Comparison of ENCODE assay signal across 26 cellular contexts in the genomic region with DNA sequence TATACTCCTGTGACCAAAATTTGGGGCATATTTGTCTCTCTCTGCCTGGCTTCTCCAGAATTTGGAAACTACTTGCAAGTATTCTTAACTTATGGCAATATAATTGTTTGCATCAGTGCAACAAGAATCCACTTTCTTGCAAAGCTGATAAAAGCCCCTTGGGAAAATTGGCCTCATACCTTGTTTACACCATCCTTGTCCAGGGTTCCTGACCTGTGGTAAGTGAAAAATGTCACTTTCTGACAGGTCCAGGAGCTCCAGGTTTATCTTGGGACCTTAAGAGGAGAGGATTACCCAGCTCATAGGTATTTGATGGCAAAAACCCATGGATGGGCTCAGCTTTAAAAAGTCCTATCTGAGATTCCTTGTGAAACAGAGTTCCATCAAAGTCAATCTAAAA. TPM values are rescaled to one million over a fixed set of nuclear protein-coding genes. Genes with fewer than 3 reads are reported as not detected.
DNase-seq lines count a peak whose midpoint lies in the region; ATAC-seq and TF ChIP-seq lines count a peak whose summit lies in the region.
"Had no signal": no experiment of that assay in that cellular context is flagged by ENCODE, and none has a peak within 500 bp of the region (broad histone marks: within the 10 kb centered on the region; RNA-seq: fewer than 3 reads in every experiment).

No MANE protein-coding gene starts in this region.

- intact Hi-C loops in esophagus muscularis mucosa (cut with DNase I), result no loop called here

- no peaks in the 10 kb centered on the region for H3K36me3 ChIP-seq in esophagus muscularis mucosa
- H3K36me3 ChIP-seq: BE2C, BLaER1 had no signal

- ATAC-seq in GM18873 (IDR thresholded peaks at IDR 0.05; ENCODE audit: low FRiP score, unreplicated experiment), result no peak
- ATAC-seq: GM12878 had no signal

- DNase-seq in amniotic epithelial cell (ENCODE audit: low read depth) (peak; percentile 15), esophagus muscularis mucosa (ENCODE audit: extremely low spot score) (peak; percentile 55), NCI-H524 (lab: John Stamatoyannopoulos, UW) (no peak), osteocyte (ENCODE audit: extremely low spot score, unreplicated experiment) (no peak)
- DNase-seq: 8988T; ACHN; BE2C; C1 segment of cervical spinal cord; CD4-positive, alpha-beta memory T cell; CD4-positive, CD25-positive, alpha-beta regulatory T cell; CD8-positive, alpha-beta memory T cell; COR-L47; DMS 273 treated with DMSO at 0.1 percent for 48 hours; DMS153; DMS53; DMS79; DND-41; EL; GDM1 had no signal

- H3K27ac Mint-ChIP-seq in osteocyte (ENCODE audit: unreplicated experiment), result no peak overlapping the region
- H3K27ac Mint-ChIP-seq: CD14-positive monocyte; CD4-positive, alpha-beta memory T cell; CD4-positive, CD25-positive, alpha-beta regulatory T cell; CD8-positive, alpha-beta memory T cell had no signal

- H3K4me1 Mint-ChIP-seq in osteocyte (ENCODE audit: unreplicated experiment), result peaks cover 17% of the 10 kb centered on the region
- H3K4me1 Mint-ChIP-seq: CD14-positive monocyte; CD4-positive, alpha-beta memory T cell; CD4-positive, CD25-positive, alpha-beta regulatory T cell; CD8-positive, alpha-beta memory T cell had no signal

- H3K9me3 ChIP-seq in esophagus muscularis mucosa, result no peaks in the 10 kb centered on the region

- H3K36me3 Mint-ChIP-seq in osteocyte (ENCODE audit: unreplicated experiment), result no peaks in the 10 kb centered on the region
- H3K36me3 Mint-ChIP-seq: CD14-positive monocyte; CD4-positive, alpha-beta memory T cell; CD4-positive, CD25-positive, alpha-beta regulatory T cell; CD8-positive, alpha-beta memory T cell had no signal

- no peak for TF ChIP-seq POLR2A in esophagus muscularis mucosa (IDR thresholded peaks at IDR 0.05; ENCODE audit: low read depth)

- H3K4me3 Mint-ChIP-seq in osteocyte (ENCODE audit: unreplicated experiment), result no peak overlapping the region
- H3K4me3 Mint-ChIP-seq: CD14-positive monocyte; CD4-positive, alpha-beta memory T cell; CD4-positive, CD25-positive, alpha-beta regulatory T cell; CD8-positive, alpha-beta memory T cell had no signal

- no peaks in the 10 kb centered on the region for H3K4me1 ChIP-seq in esophagus muscularis mucosa
- H3K4me1 ChIP-seq: BE2C, BLaER1 had no signal

- no peak for TF ChIP-seq EP300 in esophagus muscularis mucosa (IDR thresholded peaks at IDR 0.05)

- peaks cover 7% of the 10 kb centered on the region for H3K9me3 Mint-ChIP-seq in osteocyte (ENCODE audit: unreplicated experiment)

- H3K4me3 ChIP-seq in esophagus muscularis mucosa, result no peak overlapping the region
- H3K4me3 ChIP-seq: BLaER1, GM12878 had no signal

- no peak for TF ChIP-seq CTCF in esophagus muscularis mucosa (IDR thresholded peaks at IDR 0.05)
- no peak for TF ChIP-seq CTCF in osteocyte (IDR thresholded peaks at IDR 0.05)

- H3K27me3 ChIP-seq in esophagus muscularis mucosa, result no peaks in the 10 kb centered on the region
- H3K27me3 ChIP-seq: BE2C, BLaER1 had no signal

- H3K27ac ChIP-seq in esophagus muscularis mucosa (replicated peaks in 1 of 4), result no peak overlapping the region
- H3K27ac ChIP-seq: BLaER1 had no signal

- peaks cover 10% of the 10 kb centered on the region for H3K27me3 Mint-ChIP-seq in osteocyte (ENCODE audit: unreplicated experiment)

RNA-seq across cellular contexts. Expression of gene CXCL13, which starts 29.3 kb away (rescaled TPM):
- total RNA-seq in esophagus muscularis mucosa, result under 1 TPM in 2 of 4 donors, not detected in 2; 0.32 to 0.66 TPM
- total RNA-seq in osteocyte, result not detected in 2 replicates
- total RNA-seq: A673; CD4-positive, alpha-beta memory T cell; CD4-positive, CD25-positive, alpha-beta regulatory T cell; Daoy; G401; GM12878 had no signal

Comparison
In these comparisons a context has a peak if more than half of its experiments do, and no peak if none do; other contexts are left out.
1. DNase-seq: peak in amniotic epithelial cell (single experiment) and esophagus muscularis mucosa (single experiment); none in NCI-H524 (0 of 2) and osteocyte (single experiment).